ENCODE assay signal across 16 cellular contexts in genomic region chr6:3585320-3585935, GRCh38.
DNase-seq lines count a peak whose midpoint lies in the region; ATAC-seq and TF ChIP-seq lines count a peak whose summit lies in the region.
"Had no signal": no experiment of that assay in that cellular context is flagged by ENCODE, and none has a peak within 500 bp of the region (broad histone marks: within the 10 kb centered on the region; RNA-seq: fewer than 3 reads in every experiment).

No MANE protein-coding gene starts in this region.

- peaks cover 19 to 44% of the 10 kb centered on the region in 2 donors for H3K27me3 Mint-ChIP-seq in natural killer cell treated with Interleukin-12 subunit alpha and Interleukin-12 subunit beta and Interleukin-15 and Interleukin-18, amount 100 ng/mL, for 72 hours
- peaks cover 29 to 40% of the 10 kb centered on the region in 2 donors for H3K27me3 Mint-ChIP-seq in natural killer cell (ENCODE audit: low read depth in 2 of 2)
- H3K27me3 Mint-ChIP-seq: progenitor cell of endocrine pancreas had no signal

- DNase-seq in natural killer cell treated with Interleukin-12 subunit alpha and Interleukin-12 subunit beta and Interleukin-15 and Interleukin-18, amount 100 ng/mL, for 72 hours (ENCODE audit: low spot score), result no peak
- DNase-seq in natural killer cell, result no peak
- peak; percentile 91 for DNase-seq in amniotic epithelial cell (ENCODE audit: low read depth)
- DNase-seq in foreskin fibroblast, result peak; percentile 77 to 86
- DNase-seq in GM19240 (ENCODE audit: insufficient read length, low spot score), result no peak
- DNase-seq in NCI-H446 treated with DMSO at 0.1 percent for 48 hours (lab: John Stamatoyannopoulos, UW), result no peak
- DNase-seq in HEK293T (ENCODE audit: extremely low spot score), result no peak
- no peak for DNase-seq in upper lobe of right lung
- DNase-seq: ACHN, glutamatergic neuron, lower lobe of right lung, NCI-H1092 treated with DMSO at 0.1 percent for 48 hours, NCI-H524 treated with DMSO at 0.1 percent for 48 hours, SIG-M5 had no signal

- no peaks in the 10 kb centered on the region for H3K36me3 Mint-ChIP-seq in natural killer cell treated with Interleukin-12 subunit alpha and Interleukin-12 subunit beta and Interleukin-15 and Interleukin-18, amount 100 ng/mL, for 72 hours
- no peaks in the 10 kb centered on the region for H3K36me3 Mint-ChIP-seq in natural killer cell

- TF ChIP-seq CTCF in natural killer cell (IDR thresholded peaks at IDR 0.05) (no peak), foreskin fibroblast (IDR thresholded peaks at IDR 0.05; ENCODE audit: low read depth, low read length) (no peak), upper lobe of right lung (IDR thresholded peaks at IDR 0.05) (no peak)

- H3K4me3 Mint-ChIP-seq in natural killer cell treated with Interleukin-12 subunit alpha and Interleukin-12 subunit beta and Interleukin-15 and Interleukin-18, amount 100 ng/mL, for 72 hours, result no peak overlapping the region
- H3K4me3 Mint-ChIP-seq in natural killer cell, result no peak overlapping the region
- H3K4me3 Mint-ChIP-seq: activated T-helper 1 cell treated with anti-CD3 and anti-CD28 coated beads, Interleukin-12 subunit alpha, Interleukin-12 subunit beta, Interleukin-2, Interleukin-4 antibody, amounts not matched to agents 30 ng/mL and 10 ng/mL and 1 ng/mL, durations not matched to agents 14 hours and 24 hours and 36 hours had no signal

- H3K4me1 Mint-ChIP-seq in natural killer cell treated with Interleukin-12 subunit alpha and Interleukin-12 subunit beta and Interleukin-15 and Interleukin-18, amount 100 ng/mL, for 72 hours (ENCODE audit: low read depth in 2 of 2), result peaks cover 5 to 10% of the 10 kb centered on the region in 2 donors
- peaks cover 0 to 3% of the 10 kb centered on the region in 2 donors for H3K4me1 Mint-ChIP-seq in natural killer cell

- H3K9me3 ChIP-seq in upper lobe of right lung, result no peaks in the 10 kb centered on the region

- no peaks in the 10 kb centered on the region for H3K36me3 ChIP-seq in upper lobe of right lung
- H3K36me3 ChIP-seq: lower lobe of right lung had no signal

- H3K4me3 ChIP-seq in foreskin fibroblast (ENCODE audit: low read depth in 1 of 2, low read length in 2 of 2), result no peak overlapping the region
- H3K4me3 ChIP-seq in upper lobe of right lung, result no peak overlapping the region
- H3K4me3 ChIP-seq: lower lobe of right lung had no signal

- CTCF ChIA-PET in HEK293T (lab: Yijun Ruan, JAX), result no interaction called here

- H3K27me3 ChIP-seq in upper lobe of right lung, result no peaks in the 10 kb centered on the region

- intact Hi-C loops in natural killer cell (cut with micrococcal nuclease) (no loop called here), upper lobe of right lung (cut with DNase I) (no loop called here)

- peak; percentile 52 to 66 for ATAC-seq in natural killer cell treated with Interleukin-12 subunit alpha and Interleukin-12 subunit beta and Interleukin-15 and Interleukin-18, amount 100 ng/mL, for 72 hours
- ATAC-seq in natural killer cell (no peak), upper lobe of right lung (no peak)
- ATAC-seq: lower lobe of right lung had no signal

- no peaks in the 10 kb centered on the region for H3K4me1 ChIP-seq in upper lobe of right lung
- H3K4me1 ChIP-seq: lower lobe of right lung had no signal

- no peak overlapping the region for H3K27ac Mint-ChIP-seq in natural killer cell treated with Interleukin-12 subunit alpha and Interleukin-12 subunit beta and Interleukin-15 and Interleukin-18, amount 100 ng/mL, for 72 hours
- no peak overlapping the region for H3K27ac Mint-ChIP-seq in natural killer cell
- H3K27ac Mint-ChIP-seq: activated T-helper 1 cell treated with anti-CD3 and anti-CD28 coated beads, Interleukin-12 subunit alpha, Interleukin-12 subunit beta, Interleukin-2, Interleukin-4 antibody, amounts not matched to agents 30 ng/mL and 10 ng/mL and 1 ng/mL, durations not matched to agents 14 hours and 24 hours and 36 hours; progenitor cell of endocrine pancreas had no signal

- no peak overlapping the region for H3K27ac ChIP-seq in upper lobe of right lung
- H3K27ac ChIP-seq: lower lobe of right lung had no signal

- POLR2A ChIA-PET in HEK293T (lab: Yijun Ruan, JAX), result no interaction called here

- H3K9me3 Mint-ChIP-seq in natural killer cell treated with Interleukin-12 subunit alpha and Interleukin-12 subunit beta and Interleukin-15 and Interleukin-18, amount 100 ng/mL, for 72 hours, result no peaks in the 10 kb centered on the region
- H3K9me3 Mint-ChIP-seq in natural killer cell, result no peaks in the 10 kb centered on the region
- H3K9me3 Mint-ChIP-seq: activated T-helper 1 cell treated with anti-CD3 and anti-CD28 coated beads, Interleukin-12 subunit alpha, Interleukin-12 subunit beta, Interleukin-2, Interleukin-4 antibody, amounts not matched to agents 30 ng/mL and 10 ng/mL and 1 ng/mL, durations not matched to agents 14 hours and 24 hours and 36 hours had no signal

TF ChIP-seq in HEK293T, 16 proteins besides CTCF, POLR2A, EP300 and RAD21:
- no peak for TF ChIP-seq BHLHE40 (IDR thresholded peaks at IDR 0.05; ENCODE audit: borderline replicate concordance)
- TF ChIP-seq NFRKB (IDR thresholded peaks at IDR 0.05), result no peak
- no peak for TF ChIP-seq HDGF (IDR thresholded peaks at IDR 0.05; ENCODE audit: borderline replicate concordance)
- TF ChIP-seq ZNF384 (IDR thresholded peaks at IDR 0.05), result no peak
- TF ChIP-seq FOXA1 (IDR thresholded peaks at IDR 0.05), result no peak
- TF ChIP-seq L3MBTL2 (conservative IDR thresholded peaks at IDR 0.05), result no peak
- TF ChIP-seq PKNOX1 (IDR thresholded peaks at IDR 0.05), result no peak
- TF ChIP-seq FOXK2 (IDR thresholded peaks at IDR 0.05), result no peak
- no peak for TF ChIP-seq SUZ12 (IDR thresholded peaks at IDR 0.05)
- no peak for TF ChIP-seq ARNT (IDR thresholded peaks at IDR 0.05)
- TF ChIP-seq FOXM1 (IDR thresholded peaks at IDR 0.05; ENCODE audit: borderline replicate concordance), result no peak
- no peak for TF ChIP-seq LEF1 (IDR thresholded peaks at IDR 0.05; ENCODE audit: borderline replicate concordance)
- no peak for TF ChIP-seq ELF4 (IDR thresholded peaks at IDR 0.05)
- no peak for TF ChIP-seq SP1 (IDR thresholded peaks at IDR 0.05)
TF ChIP-seq in HEK293T: peak in this region for 0.

Comparison
In these comparisons a context has a peak if more than half of its experiments do, and no peak if none do; other contexts are left out.
1. ATAC-seq: peak in natural killer cell treated with Interleukin-12 subunit alpha and Interleukin-12 subunit beta and Interleukin-15 and Interleukin-18, amount 100 ng/mL, for 72 hours (2 of 2); none in natural killer cell (0 of 3) and upper lobe of right lung (single experiment).
2. DNase-seq: peak in amniotic epithelial cell (single experiment) and foreskin fibroblast (2 of 2); none in natural killer cell treated with Interleukin-12 subunit alpha and Interleukin-12 subunit beta and Interleukin-15 and Interleukin-18, amount 100 ng/mL, for 72 hours (single experiment), natural killer cell (single experiment), GM19240 (single experiment), NCI-H446 treated with DMSO at 0.1 percent for 48 hours (single experiment), HEK293T (single experiment) and upper lobe of right lung (single experiment).